In genomic region chr16:71676236-71676635, GRCh38 we compare ENCODE assay signal across 20 cellular contexts. TPM values are rescaled to one million over a fixed set of nuclear protein-coding genes. Genes with fewer than 3 reads are reported as not detected.
DNase-seq lines count a peak whose midpoint lies in the region; ATAC-seq and TF ChIP-seq lines count a peak whose summit lies in the region.
"Had no signal": no experiment of that assay in that cellular context is flagged by ENCODE, and none has a peak within 500 bp of the region (broad histone marks: within the 10 kb centered on the region; RNA-seq: fewer than 3 reads in every experiment).

No MANE protein-coding gene starts in this region.

- peak overlapping the region; percentile 71 for H3K27ac ChIP-seq in neural progenitor cell
- no peak overlapping the region for H3K27ac ChIP-seq in CD8-positive, alpha-beta T cell (ENCODE audit: low read depth, low read length)
- H3K27ac ChIP-seq: 22Rv1, KMS-11 had no signal

- H3K9me3 Mint-ChIP-seq in stimulated activated naive CD8-positive, alpha-beta T cell treated with anti-CD3 and anti-CD28 coated beads, Interleukin-15, Interleukin-2, amounts not matched to agents 100 ng/mL and 50 ng/mL, for 24 hours, result no peaks in the 10 kb centered on the region
- no peaks in the 10 kb centered on the region for H3K9me3 Mint-ChIP-seq in stimulated activated naive CD8-positive, alpha-beta T cell treated with anti-CD3 and anti-CD28 coated beads, Interleukin-15, amount 100 ng/mL, for 72 hours
- H3K9me3 Mint-ChIP-seq in neural progenitor cell (no peaks in the 10 kb centered on the region), endothelial cell (ENCODE audit: unreplicated experiment) (no peaks in the 10 kb centered on the region)
- H3K9me3 Mint-ChIP-seq in CD8-positive, alpha-beta T cell, result no peaks in the 10 kb centered on the region

- H3K27me3 Mint-ChIP-seq in stimulated activated naive CD8-positive, alpha-beta T cell treated with anti-CD3 and anti-CD28 coated beads, Interleukin-15, Interleukin-2, amounts not matched to agents 100 ng/mL and 50 ng/mL, for 24 hours, result no peaks in the 10 kb centered on the region
- no peaks in the 10 kb centered on the region for H3K27me3 Mint-ChIP-seq in stimulated activated naive CD8-positive, alpha-beta T cell treated with anti-CD3 and anti-CD28 coated beads, Interleukin-15, amount 100 ng/mL, for 72 hours
- peaks cover 4% of the 10 kb centered on the region for H3K27me3 Mint-ChIP-seq in neural progenitor cell (ENCODE audit: insufficient read depth, low read depth)
- H3K27me3 Mint-ChIP-seq in endothelial cell (ENCODE audit: unreplicated experiment), result no peaks in the 10 kb centered on the region
- no peaks in the 10 kb centered on the region for H3K27me3 Mint-ChIP-seq in CD8-positive, alpha-beta T cell (ENCODE audit: low read depth)

- TF ChIP-seq CTCF in neural progenitor cell (IDR thresholded peaks at IDR 0.05) (no peak), endothelial cell (IDR thresholded peaks at IDR 0.05; ENCODE audit: unreplicated experiment) (no peak)
- no peak for TF ChIP-seq CTCF in CD8-positive, alpha-beta T cell (IDR thresholded peaks at IDR 0.05)

- peak overlapping the region; percentile 65 for H3K27ac Mint-ChIP-seq in stimulated activated naive CD8-positive, alpha-beta T cell treated with anti-CD3 and anti-CD28 coated beads, Interleukin-15, Interleukin-2, amounts not matched to agents 100 ng/mL and 50 ng/mL, for 24 hours
- H3K27ac Mint-ChIP-seq in stimulated activated naive CD8-positive, alpha-beta T cell treated with anti-CD3 and anti-CD28 coated beads, Interleukin-15, amount 100 ng/mL, for 72 hours, result no peak overlapping the region
- no peak overlapping the region for H3K27ac Mint-ChIP-seq in neural progenitor cell
- H3K27ac Mint-ChIP-seq in endothelial cell (ENCODE audit: unreplicated experiment), result no peak overlapping the region
- H3K27ac Mint-ChIP-seq in CD8-positive, alpha-beta T cell, result no peak overlapping the region

- no peak overlapping the region for H3K9ac ChIP-seq in neural progenitor cell
- H3K9ac ChIP-seq: KMS-11 had no signal

- H3K36me3 Mint-ChIP-seq in stimulated activated naive CD8-positive, alpha-beta T cell treated with anti-CD3 and anti-CD28 coated beads, Interleukin-15, Interleukin-2, amounts not matched to agents 100 ng/mL and 50 ng/mL, for 24 hours (ENCODE audit: low read depth), result peaks cover 56% of the 10 kb centered on the region
- H3K36me3 Mint-ChIP-seq in neural progenitor cell, result peaks cover 28% of the 10 kb centered on the region
- no peaks in the 10 kb centered on the region for H3K36me3 Mint-ChIP-seq in endothelial cell (ENCODE audit: low read depth, unreplicated experiment)
- peaks cover 64% of the 10 kb centered on the region for H3K36me3 Mint-ChIP-seq in CD8-positive, alpha-beta T cell

- no peaks in the 10 kb centered on the region for H3K27me3 ChIP-seq in neural progenitor cell
- H3K27me3 ChIP-seq in CD8-positive, alpha-beta T cell (ENCODE audit: insufficient read depth, low read length), result no peaks in the 10 kb centered on the region

- CTCF ChIA-PET in CD8-positive, alpha-beta T cell (lab: Charles Lee), result no interaction called here

- H4K20me1 ChIP-seq in neural progenitor cell (ENCODE audit: low read depth), result no peaks in the 10 kb centered on the region

- POLR2A ChIA-PET in CD8-positive, alpha-beta T cell (lab: Charles Lee), result no interaction called here

- ATAC-seq in stimulated activated naive CD8-positive, alpha-beta T cell treated with anti-CD3 and anti-CD28 coated beads, Interleukin-15, amount 100 ng/mL, for 72 hours, result no peak
- no peak for ATAC-seq in HG03139 (IDR thresholded peaks at IDR 0.05; ENCODE audit: unreplicated experiment)
- ATAC-seq in CD8-positive, alpha-beta T cell, result no peak

- peak; percentile 6 for DNase-seq in NCI-H2107 treated with DMSO at 0.1 percent for 48 hours (lab: John Stamatoyannopoulos, UW; ENCODE audit: unreplicated experiment)
- no peak for DNase-seq in NCI-H2107 (lab: John Stamatoyannopoulos, UW)
- DNase-seq in stimulated activated naive CD8-positive, alpha-beta T cell treated with anti-CD3 and anti-CD28 coated beads, Interleukin-15, amount 100 ng/mL, for 72 hours, result no peak
- DNase-seq in neural progenitor cell (ENCODE audit: low spot score), result peak; percentile 61
- DNase-seq in endothelial cell (ENCODE audit: low spot score), result no peak
- DNase-seq in CD8-positive, alpha-beta T cell, result no peak
- DNase-seq: AML-193, DND-41, NCI-H1436 treated with DMSO at 0.1 percent for 48 hours, NCI-H2029, NCI-H510A treated with DMSO at 0.1 percent for 48 hours, NCI-H774, OCI-M1, Right ventricle myocardium superior had no signal

- H3K79me2 ChIP-seq in neural progenitor cell (ENCODE audit: low read depth), result no peaks in the 10 kb centered on the region

- peak overlapping the region; percentile 34 for H3K4me2 ChIP-seq in neural progenitor cell
- H3K4me2 ChIP-seq: KMS-11 had no signal

- intact Hi-C loops in CD8-positive, alpha-beta T cell (cut with DNase I, micrococcal nuclease), result no loop called here

- no peaks in the 10 kb centered on the region for H3K4me1 Mint-ChIP-seq in stimulated activated naive CD8-positive, alpha-beta T cell treated with anti-CD3 and anti-CD28 coated beads, Interleukin-15, Interleukin-2, amounts not matched to agents 100 ng/mL and 50 ng/mL, for 24 hours (ENCODE audit: low read depth)
- H3K4me1 Mint-ChIP-seq in stimulated activated naive CD8-positive, alpha-beta T cell treated with anti-CD3 and anti-CD28 coated beads, Interleukin-15, amount 100 ng/mL, for 72 hours, result no peaks in the 10 kb centered on the region
- H3K4me1 Mint-ChIP-seq in neural progenitor cell (no peaks in the 10 kb centered on the region), endothelial cell (ENCODE audit: unreplicated experiment) (no peaks in the 10 kb centered on the region)
- H3K4me1 Mint-ChIP-seq in CD8-positive, alpha-beta T cell (ENCODE audit: low read depth), result no peaks in the 10 kb centered on the region
- H3K4me1 Mint-ChIP-seq: CD14-positive monocyte had no signal

- no peaks in the 10 kb centered on the region for H3K9me3 ChIP-seq in neural progenitor cell (ENCODE audit: low read depth)
- H3K9me3 ChIP-seq in CD8-positive, alpha-beta T cell (ENCODE audit: low read length), result no peaks in the 10 kb centered on the region

- H3K36me3 ChIP-seq in neural progenitor cell, result peaks cover 3% of the 10 kb centered on the region
- H3K36me3 ChIP-seq in CD8-positive, alpha-beta T cell (ENCODE audit: insufficient read depth, low read length), result peaks cover 4% of the 10 kb centered on the region

- no peak overlapping the region for H3K4me3 Mint-ChIP-seq in stimulated activated naive CD8-positive, alpha-beta T cell treated with anti-CD3 and anti-CD28 coated beads, Interleukin-15, Interleukin-2, amounts not matched to agents 100 ng/mL and 50 ng/mL, for 24 hours
- no peak overlapping the region for H3K4me3 Mint-ChIP-seq in stimulated activated naive CD8-positive, alpha-beta T cell treated with anti-CD3 and anti-CD28 coated beads, Interleukin-15, amount 100 ng/mL, for 72 hours
- no peak overlapping the region for H3K4me3 Mint-ChIP-seq in neural progenitor cell
- H3K4me3 Mint-ChIP-seq in endothelial cell (ENCODE audit: unreplicated experiment), result no peak overlapping the region
- H3K4me3 Mint-ChIP-seq in CD8-positive, alpha-beta T cell, result no peak overlapping the region
- H3K4me3 Mint-ChIP-seq: CD14-positive monocyte had no signal

- H3F3A ChIP-seq in neural progenitor cell (ENCODE audit: low read depth), result peaks cover 13% of the 10 kb centered on the region

- no peak overlapping the region for H3K4me3 ChIP-seq in neural progenitor cell
- no peak overlapping the region for H3K4me3 ChIP-seq in CD8-positive, alpha-beta T cell (ENCODE audit: low read depth, low read length)

- H2AFZ ChIP-seq in neural progenitor cell (replicated peaks), result no peak overlapping the region

- peaks cover 19% of the 10 kb centered on the region for H3K4me1 ChIP-seq in neural progenitor cell
- no peaks in the 10 kb centered on the region for H3K4me1 ChIP-seq in CD8-positive, alpha-beta T cell (ENCODE audit: insufficient read depth, low read length)

RNA-seq across cellular contexts. Expression of gene PHLPP2, which starts 48.3 kb away (rescaled TPM):
- total RNA-seq in neural progenitor cell (ENCODE audit: low replicate concordance) (11.7 and 12.9 TPM in 2 replicates), endothelial cell (ENCODE audit: unreplicated experiment) (7.3 TPM)
- total RNA-seq in CD8-positive, alpha-beta T cell, result 1 to 10 TPM; 6.9 to 7.0 TPM

RNA-seq across cellular contexts. Expression of gene MARVELD3, which starts 50.3 kb away (rescaled TPM):
- 2.0 and 2.2 TPM in 2 replicates for total RNA-seq in neural progenitor cell (ENCODE audit: low replicate concordance)
- total RNA-seq in endothelial cell (ENCODE audit: unreplicated experiment), result 3.9 TPM
- total RNA-seq in CD8-positive, alpha-beta T cell, result not detected
- total RNA-seq: M059J, Right ventricle myocardium superior had no signal

Comparison
In these comparisons a context has a peak if more than half of its experiments do, and no peak if none do; other contexts are left out.
1. DNase-seq: peak in NCI-H2107 treated with DMSO at 0.1 percent for 48 hours (single experiment) and neural progenitor cell (single experiment); none in NCI-H2107 (single experiment), stimulated activated naive CD8-positive, alpha-beta T cell treated with anti-CD3 and anti-CD28 coated beads, Interleukin-15, amount 100 ng/mL, for 72 hours (0 of 2), endothelial cell (single experiment) and CD8-positive, alpha-beta T cell (0 of 7).